Comparison of ENCODE assay signal across 12 cellular contexts in genomic region chr5:14178671-14179211, GRCh38. TPM values are rescaled to one million over a fixed set of nuclear protein-coding genes. Genes with fewer than 3 reads are reported as not detected.
DNase-seq lines count a peak whose midpoint lies in the region; ATAC-seq and TF ChIP-seq lines count a peak whose summit lies in the region.
"Had no signal": no experiment of that assay in that cellular context is flagged by ENCODE, and none has a peak within 500 bp of the region (broad histone marks: within the 10 kb centered on the region; RNA-seq: fewer than 3 reads in every experiment).

No MANE protein-coding gene starts in this region.

- no peak for ATAC-seq in HG03108 (IDR thresholded peaks at IDR 0.05; ENCODE audit: unreplicated experiment)
- ATAC-seq in GM19023 (IDR thresholded peaks at IDR 0.05; ENCODE audit: unreplicated experiment): no peak

- intact Hi-C loops in ascending aorta (cut with DNase I): no loop called here

- no peak overlapping the region for H3K4me3 ChIP-seq in ascending aorta
- peak overlapping the region; percentile 21; the same call in 1 of the 2 replicates for H3K4me3 ChIP-seq in iPS-20b (ENCODE audit: low read length)
- H3K4me3 ChIP-seq: lower lobe of right lung, suprapubic skin had no signal

- H3K36me3 ChIP-seq in ascending aorta (no peaks in the 10 kb centered on the region), iPS-20b (ENCODE audit: insufficient read depth, low read depth, low read length) (no peaks in the 10 kb centered on the region)
- H3K36me3 ChIP-seq: lower lobe of right lung, suprapubic skin had no signal

- no peaks in the 10 kb centered on the region for H3K27me3 ChIP-seq in ascending aorta
- no peaks in the 10 kb centered on the region for H3K27me3 ChIP-seq in iPS-20b (ENCODE audit: insufficient read depth, low read length)
- H3K27me3 ChIP-seq: suprapubic skin had no signal

- no peaks in the 10 kb centered on the region for H3K36me3 Mint-ChIP-seq in type B pancreatic cell

- no peaks in the 10 kb centered on the region for H3K9me3 Mint-ChIP-seq in type B pancreatic cell

- H3K27me3 Mint-ChIP-seq in type B pancreatic cell: no peaks in the 10 kb centered on the region

- peak overlapping the region; percentile 3 for H3K4me3 Mint-ChIP-seq in type B pancreatic cell

- H3K9me3 ChIP-seq in ascending aorta (no peaks in the 10 kb centered on the region), iPS-20b (ENCODE audit: insufficient read depth, low read depth, low read length) (no peaks in the 10 kb centered on the region)
- H3K9me3 ChIP-seq: lower lobe of right lung, suprapubic skin had no signal

- TF ChIP-seq CTCF in ascending aorta (IDR thresholded peaks at IDR 0.05) (no peak), type B pancreatic cell (conservative IDR thresholded peaks at IDR 0.05) (no peak)

- peaks cover 59% of the 10 kb centered on the region for H3K4me1 Mint-ChIP-seq in type B pancreatic cell (ENCODE audit: unreplicated experiment)

- H3K27ac ChIP-seq in ascending aorta (peak overlapping the region; percentile 9 to 44), iPS-20b (ENCODE audit: low read length) (no peak overlapping the region)
- H3K27ac ChIP-seq: lower lobe of right lung, suprapubic skin had no signal

- H3K9ac ChIP-seq in iPS-20b (ENCODE audit: low read depth, low read length): no peak overlapping the region

- H3K4me1 ChIP-seq in ascending aorta (peaks cover 14 to 50% of the 10 kb centered on the region in 2 donors), iPS-20b (ENCODE audit: insufficient read depth, low read length) (peaks cover 41% of the 10 kb centered on the region)

- H3K27ac Mint-ChIP-seq in type B pancreatic cell: no peak overlapping the region

- DNase-seq in HK-2 (ENCODE audit: unreplicated experiment) (peak; percentile 53), ascending aorta (ENCODE audit: low spot score in 2 of 2) (no peak), type B pancreatic cell (ENCODE audit: extremely low spot score, unreplicated experiment) (no peak)
- DNase-seq in activated CD4-positive, CD25-positive, alpha-beta regulatory T cell treated with anti-CD3 and anti-CD28 coated beads, Interleukin-2, amount 50 U/mL, for 72 hours: no peak
- DNase-seq: activated effector memory CD4-positive, alpha-beta T cell treated with Interleukin-2 at 50 U/mL for 16 hours; lower lobe of right lung; stimulated activated CD4-positive, alpha-beta T cell treated with anti-CD3 and anti-CD28 coated beads, Interleukin-15, amount 100 ng/mL, for 24 hours; T-helper 2 cell had no signal

RNA-seq across cellular contexts. Expression of gene TRIO, which starts 35.6 kb away (rescaled TPM):
- total RNA-seq in ascending aorta (262 TPM), type B pancreatic cell (ENCODE audit: low replicate concordance) (61.9 and 145 TPM in 2 replicates)
